Comparison of ENCODE assay signal across 13 cellular contexts in genomic region chr1:29754608-29755375, GRCh38.
"Had no signal": no experiment of that assay in that cellular context is flagged by ENCODE, and none has a peak within 500 bp of the region (broad histone marks: within the 10 kb centered on the region; RNA-seq: fewer than 3 reads in every experiment).

No MANE protein-coding gene starts in this region.

- H3K27ac Mint-ChIP-seq: activated CD4-positive, alpha-beta memory T cell treated with anti-CD3 and anti-CD28 coated beads, Interleukin-2, amount 10 ng/mL, durations not matched to agents 7 days and 5 days; effector memory CD8-positive, alpha-beta T cell had no signal

- H3K36me3 ChIP-seq: transverse colon had no signal

- H3K9me3 Mint-ChIP-seq: activated CD4-positive, alpha-beta memory T cell treated with anti-CD3 and anti-CD28 coated beads, Interleukin-2, amount 10 ng/mL, durations not matched to agents 7 days and 5 days; effector memory CD8-positive, alpha-beta T cell; natural killer cell treated with Interleukin-12 subunit alpha and Interleukin-12 subunit beta and Interleukin-15 and Interleukin-18, amount 100 ng/mL, for 72 hours had no signal

- H3K9me3 ChIP-seq: transverse colon had no signal

- H3K36me3 Mint-ChIP-seq: natural killer cell treated with Interleukin-12 subunit alpha and Interleukin-12 subunit beta and Interleukin-15 and Interleukin-18, amount 100 ng/mL, for 72 hours had no signal

- DNase-seq: activated CD4-positive, alpha-beta memory T cell treated with anti-CD3 and anti-CD28 coated beads, Interleukin-2, amount 10 ng/mL, durations not matched to agents 7 days and 5 days; activated naive CD4-positive, alpha-beta T cell treated with Interleukin-2 at 50 U/mL for 16 hours; cortex of kidney; effector memory CD8-positive, alpha-beta T cell; erythroblast; hypothalamus; left cardiac atrium; occipital lobe; stimulated activated CD4-positive, alpha-beta T cell treated with anti-CD3 and anti-CD28 coated beads, Interleukin-15, amount 100 ng/mL, for 24 hours; stimulated activated CD4-positive, alpha-beta T cell treated with anti-CD3 and anti-CD28 coated beads, Interleukin-4, amount 100 ng/mL, for 4 hours; T-helper 9 cell; transverse colon had no signal

- H3K4me1 Mint-ChIP-seq: activated CD4-positive, alpha-beta memory T cell treated with anti-CD3 and anti-CD28 coated beads, Interleukin-2, amount 10 ng/mL, durations not matched to agents 7 days and 5 days had no signal

- H3K4me3 ChIP-seq: transverse colon had no signal

- H3K4me3 Mint-ChIP-seq: activated CD4-positive, alpha-beta memory T cell treated with anti-CD3 and anti-CD28 coated beads, Interleukin-2, amount 10 ng/mL, durations not matched to agents 7 days and 5 days; effector memory CD8-positive, alpha-beta T cell; natural killer cell treated with Interleukin-12 subunit alpha and Interleukin-12 subunit beta and Interleukin-15 and Interleukin-18, amount 100 ng/mL, for 72 hours had no signal

- H3K27ac ChIP-seq: transverse colon had no signal

- ATAC-seq: effector memory CD8-positive, alpha-beta T cell; left cardiac atrium; natural killer cell treated with Interleukin-12 subunit alpha and Interleukin-12 subunit beta and Interleukin-15 and Interleukin-18, amount 100 ng/mL, for 72 hours had no signal
